Comparison of ENCODE assay signal across 13 cellular contexts in genomic region chr11:73227571-73228211, GRCh38. TPM values are rescaled to one million over a fixed set of nuclear protein-coding genes. Genes with fewer than 3 reads are reported as not detected.
DNase-seq lines count a peak whose midpoint lies in the region; ATAC-seq and TF ChIP-seq lines count a peak whose summit lies in the region.
"Had no signal": no experiment of that assay in that cellular context is flagged by ENCODE, and none has a peak within 500 bp of the region (broad histone marks: within the 10 kb centered on the region; RNA-seq: fewer than 3 reads in every experiment).

No MANE protein-coding gene starts in this region.

- CTCF ChIA-PET in SK-N-SH (lab: Yijun Ruan, JAX), result interaction anchor here (1.7 kb wide), 1 partner anchor 61 kb away, joined by 8 read pairs; no protein-coding TSS in a partner anchor
- CTCF ChIA-PET in activated CD4-positive, alpha-beta memory T cell treated with anti-CD3 and anti-CD28 coated beads for 36 hours (lab: Charles Lee), result no interaction called here

- TF ChIP-seq EP300 in SK-N-SH (IDR thresholded peaks at IDR 0.05; ENCODE audit: borderline replicate concordance in 1 of 2, low read depth in 1 of 2, low read length in 1 of 2), result no peak

- no peaks in the 10 kb centered on the region for H3K9me3 ChIP-seq in SK-N-SH
- H3K9me3 ChIP-seq in ascending aorta, result no peaks in the 10 kb centered on the region
- H3K9me3 ChIP-seq in liver (ENCODE audit: control insufficient read depth in 4 of 4, low read length in 3 of 4), result no peaks in the 10 kb centered on the region

- POLR2A ChIA-PET in SK-N-SH (lab: Yijun Ruan, JAX), result no interaction called here
- POLR2A ChIA-PET in activated CD4-positive, alpha-beta memory T cell treated with anti-CD3 and anti-CD28 coated beads for 36 hours (lab: Charles Lee), result no interaction called here

- DNase-seq in SK-N-SH (peak; percentile 22), ascending aorta (ENCODE audit: low spot score in 2 of 2) (peak; percentile 2 to 54), dedifferentiated amniotic fluid mesenchymal stem cell (ENCODE audit: extremely low spot score) (no peak)
- no peak for DNase-seq in activated CD4-positive, alpha-beta memory T cell treated with anti-CD3 and anti-CD28 coated beads for 36 hours
- DNase-seq in stimulated activated CD4-positive, alpha-beta T cell treated with anti-CD3 and anti-CD28 coated beads, Interleukin-12 subunit alpha, Interleukin-12 subunit beta, amount 100 ng/mL, for 4 hours, result no peak
- DNase-seq: ACHN; activated T-cell treated with anti-CD3 and anti-CD28 coated beads, Interleukin-2, amount 50 U/mL, for 72 hours had no signal

- no peak overlapping the region for H3K27ac ChIP-seq in SK-N-SH (ENCODE audit: low read depth in 2 of 2, low read length in 1 of 2)
- H3K27ac ChIP-seq in ascending aorta, result no peak overlapping the region
- H3K27ac ChIP-seq in liver (ENCODE audit: low read depth in 1 of 2, low read length in 2 of 2), result no peak overlapping the region
- peak overlapping the region; percentile 49 for H3K27ac ChIP-seq in urinary bladder (ENCODE audit: low read depth)

- no peak overlapping the region for H3K9ac ChIP-seq in SK-N-SH
- H3K9ac ChIP-seq in liver (ENCODE audit: low read depth in 1 of 2, low read length in 2 of 2), result no peak overlapping the region

- no peaks in the 10 kb centered on the region for H3K4me1 Mint-ChIP-seq in activated CD4-positive, alpha-beta memory T cell treated with anti-CD3 and anti-CD28 coated beads for 36 hours (ENCODE audit: low read depth)

- TF ChIP-seq RAD21 in SK-N-SH (IDR thresholded peaks at IDR 0.05; ENCODE audit: low read length) (no peak), liver (IDR thresholded peaks at IDR 0.05) (no peak)

- H4K20me1 ChIP-seq in SK-N-SH (ENCODE audit: insufficient read depth), result no peaks in the 10 kb centered on the region

- no peak overlapping the region for H3K27ac Mint-ChIP-seq in activated CD4-positive, alpha-beta memory T cell treated with anti-CD3 and anti-CD28 coated beads for 36 hours
- H3K27ac Mint-ChIP-seq: activated T-cell treated with anti-CD3 and anti-CD28 coated beads, Interleukin-2, amount 50 U/mL, for 72 hours; natural killer cell treated with Interleukin-12 subunit alpha and Interleukin-12 subunit beta and Interleukin-15 and Interleukin-18, amount 100 ng/mL, for 72 hours had no signal

- no peaks in the 10 kb centered on the region for H3F3A ChIP-seq in SK-N-SH (replicated peaks; ENCODE audit: insufficient read depth)

- no peak overlapping the region for H3K4me2 ChIP-seq in SK-N-SH

- WGBS in SK-N-SH (ENCODE audit: low lambda C conversion rate), result 85% methylated on average over 10 of the region's 12 CpGs
- 78% methylated on average over 12 of the region's 12 CpGs for WGBS in liver
- 71% methylated on average over 12 of the region's 12 CpGs for WGBS in urinary bladder

- no peaks in the 10 kb centered on the region for H3K9me3 Mint-ChIP-seq in activated CD4-positive, alpha-beta memory T cell treated with anti-CD3 and anti-CD28 coated beads for 36 hours
- H3K9me3 Mint-ChIP-seq: activated T-cell treated with anti-CD3 and anti-CD28 coated beads, Interleukin-2, amount 50 U/mL, for 72 hours; natural killer cell treated with Interleukin-12 subunit alpha and Interleukin-12 subunit beta and Interleukin-15 and Interleukin-18, amount 100 ng/mL, for 72 hours had no signal

- ATAC-seq in SK-N-SH treated with all-trans-retinoic acid at 6 μM for 48 hours, result no peak
- ATAC-seq: activated T-cell treated with anti-CD3 and anti-CD28 coated beads, Interleukin-2, amount 50 U/mL, for 72 hours; natural killer cell treated with Interleukin-12 subunit alpha and Interleukin-12 subunit beta and Interleukin-15 and Interleukin-18, amount 100 ng/mL, for 72 hours had no signal

- no peak overlapping the region for H3K4me3 Mint-ChIP-seq in activated CD4-positive, alpha-beta memory T cell treated with anti-CD3 and anti-CD28 coated beads for 36 hours
- H3K4me3 Mint-ChIP-seq: activated T-cell treated with anti-CD3 and anti-CD28 coated beads, Interleukin-2, amount 50 U/mL, for 72 hours; natural killer cell treated with Interleukin-12 subunit alpha and Interleukin-12 subunit beta and Interleukin-15 and Interleukin-18, amount 100 ng/mL, for 72 hours had no signal

- H3K36me3 ChIP-seq in SK-N-SH (replicated peaks in 1 of 2; ENCODE audit: control insufficient read depth in 1 of 2, insufficient read depth in 2 of 2, low read length in 1 of 2) (no peaks in the 10 kb centered on the region), ascending aorta (no peaks in the 10 kb centered on the region), liver (ENCODE audit: control insufficient read depth in 4 of 4, insufficient read depth in 3 of 4, low read depth in 1 of 4, low read length in 3 of 4) (no peaks in the 10 kb centered on the region), urinary bladder (ENCODE audit: insufficient read depth) (no peaks in the 10 kb centered on the region)

- no peaks in the 10 kb centered on the region for H3K4me1 ChIP-seq in SK-N-SH (ENCODE audit: control insufficient read depth in 1 of 2, insufficient read depth in 2 of 2, low read depth in 1 of 2, low read length in 1 of 2)
- H3K4me1 ChIP-seq in ascending aorta, result no peaks in the 10 kb centered on the region
- peaks cover 0 to 10% (median 7%) of the 10 kb centered on the region in 4 donors for H3K4me1 ChIP-seq in liver (ENCODE audit: control insufficient read depth in 4 of 4, insufficient read depth in 4 of 4, low read length in 3 of 4)
- no peaks in the 10 kb centered on the region for H3K4me1 ChIP-seq in urinary bladder (ENCODE audit: insufficient read depth)

- H3K36me3 Mint-ChIP-seq in activated CD4-positive, alpha-beta memory T cell treated with anti-CD3 and anti-CD28 coated beads for 36 hours, result no peaks in the 10 kb centered on the region
- H3K36me3 Mint-ChIP-seq: natural killer cell treated with Interleukin-12 subunit alpha and Interleukin-12 subunit beta and Interleukin-15 and Interleukin-18, amount 100 ng/mL, for 72 hours had no signal

- no peaks in the 10 kb centered on the region for H3K27me3 ChIP-seq in SK-N-SH (ENCODE audit: insufficient read depth)
- no peaks in the 10 kb centered on the region for H3K27me3 ChIP-seq in ascending aorta
- no peaks in the 10 kb centered on the region for H3K27me3 ChIP-seq in liver (ENCODE audit: control insufficient read depth in 4 of 4, insufficient read depth in 4 of 4, low read length in 3 of 4)

- TF ChIP-seq CTCF in SK-N-SH (IDR thresholded peaks at IDR 0.05), result no peak
- no peak for TF ChIP-seq CTCF in ascending aorta (IDR thresholded peaks at IDR 0.05)
- no peak for TF ChIP-seq CTCF in liver (IDR thresholded peaks at IDR 0.05; ENCODE audit: low read depth, low read length, missing input control)

- no peak overlapping the region for H2AFZ ChIP-seq in SK-N-SH (ENCODE audit: low read depth)

- H3K9me2 ChIP-seq in SK-N-SH, result no peaks in the 10 kb centered on the region

- intact Hi-C loops in ascending aorta (cut with DNase I), result no loop called here
- intact Hi-C loops in activated CD4-positive, alpha-beta memory T cell treated with anti-CD3 and anti-CD28 coated beads for 36 hours (cut with micrococcal nuclease), result no loop called here

- no peak overlapping the region for H3K4me3 ChIP-seq in SK-N-SH (ENCODE audit: low read depth in 2 of 2, low read length in 1 of 2)
- no peak overlapping the region for H3K4me3 ChIP-seq in ascending aorta
- no peak overlapping the region for H3K4me3 ChIP-seq in liver (ENCODE audit: low read depth in 1 of 3, low read length in 3 of 3)
- no peak overlapping the region for H3K4me3 ChIP-seq in urinary bladder (ENCODE audit: low read depth, low read length)

- no peaks in the 10 kb centered on the region for H3K79me2 ChIP-seq in SK-N-SH (ENCODE audit: insufficient read depth)

- no peaks in the 10 kb centered on the region for H3K27me3 Mint-ChIP-seq in activated CD4-positive, alpha-beta memory T cell treated with anti-CD3 and anti-CD28 coated beads for 36 hours
- H3K27me3 Mint-ChIP-seq: natural killer cell treated with Interleukin-12 subunit alpha and Interleukin-12 subunit beta and Interleukin-15 and Interleukin-18, amount 100 ng/mL, for 72 hours had no signal

TF ChIP-seq in SK-N-SH, 30 proteins besides CTCF, POLR2A, EP300 and RAD21 (continues in another document):
- no peak for TF ChIP-seq MAX (IDR thresholded peaks at IDR 0.05; ENCODE audit: low read depth)
- TF ChIP-seq FOXM1 (IDR thresholded peaks at IDR 0.05; ENCODE audit: low read depth), result no peak
- no peak for TF ChIP-seq MEF2A (IDR thresholded peaks at IDR 0.05; ENCODE audit: borderline replicate concordance, low read depth)

TF ChIP-seq in SK-N-SH treated with all-trans-retinoic acid at 6 μM for 48 hours, 23 proteins besides CTCF, POLR2A, EP300 and RAD21 (continues in another document):
- TF ChIP-seq ISL1 (CRISPR knock-in tag; IDR thresholded peaks at IDR 0.05), result no peak
- no peak for TF ChIP-seq ESRRG (CRISPR knock-in tag; IDR thresholded peaks at IDR 0.05)
- TF ChIP-seq TOX (CRISPR knock-in tag; IDR thresholded peaks at IDR 0.05; ENCODE audit: borderline replicate concordance), result no peak
- no peak for TF ChIP-seq ARNTL (CRISPR knock-in tag; IDR thresholded peaks at IDR 0.05; ENCODE audit: borderline replicate concordance, low read depth)

TF ChIP-seq in liver, 16 proteins besides CTCF, POLR2A, EP300 and RAD21 (continues in another document):
- peak; percentile 64 for TF ChIP-seq FOXA2 (IDR thresholded peaks at IDR 0.05)
- no peak for TF ChIP-seq TAF1 (conservative IDR thresholded peaks at IDR 0.05)
- no peak for TF ChIP-seq SP1 (IDR thresholded peaks at IDR 0.05)
- no peak for TF ChIP-seq HNF4G (IDR thresholded peaks at IDR 0.05)
- TF ChIP-seq NR2F2 (IDR thresholded peaks at IDR 0.05), result no peak

RNA-seq across cellular contexts. Expression of gene P2RY2, which starts 9.6 kb away (rescaled TPM):
- polyA plus RNA-seq in SK-N-SH (2012; rRNA removed), result 0.12 and 0.13 TPM in 2 replicates
- polyA plus RNA-seq in SK-N-SH (2012; cell fraction: cytosol; rRNA removed), result 0.05 and 0.07 TPM in 2 replicates
- 0.02 and 0.14 TPM in 2 replicates for polyA plus RNA-seq in SK-N-SH (2012; cell fraction: nucleus; rRNA removed)
- 18.3 TPM for total RNA-seq in ascending aorta
- 1 to 10 TPM; 2.4 to 3.7 TPM for total RNA-seq in liver
- polyA plus RNA-seq in liver, result 1 to 10 TPM; 1.8 to 2.0 TPM
- total RNA-seq in urinary bladder, result 2.3 TPM
- 1.8 TPM for polyA plus RNA-seq in urinary bladder
- not detected for total RNA-seq in activated CD4-positive, alpha-beta memory T cell treated with anti-CD3 and anti-CD28 coated beads for 36 hours
- total RNA-seq: activated T-cell treated with anti-CD3 and anti-CD28 coated beads, Interleukin-2, amount 50 U/mL, for 72 hours; NCI-H460 had no signal

RNA-seq across cellular contexts. Expression of gene P2RY6, which starts 44.4 kb away (rescaled TPM):
- polyA plus RNA-seq in SK-N-SH (2012; rRNA removed) (0.15 and 0.16 TPM in 2 replicates), liver (1 to 10 TPM in 1 of 2 donors, under 1 TPM in 1; 0.21 to 1.3 TPM), urinary bladder (2.6 TPM)
- polyA plus RNA-seq in SK-N-SH (2012; cell fraction: cytosol; rRNA removed), result 0.09 and 0.31 TPM in 2 replicates
- 0.26 and 0.27 TPM in 2 replicates for polyA plus RNA-seq in SK-N-SH (2012; cell fraction: nucleus; rRNA removed)
- total RNA-seq in ascending aorta (8.8 TPM), liver (under 1 TPM; 0.59 to 0.98 TPM), urinary bladder (0.90 TPM)
- total RNA-seq in activated CD4-positive, alpha-beta memory T cell treated with anti-CD3 and anti-CD28 coated beads for 36 hours, result not detected
- total RNA-seq: activated T-cell treated with anti-CD3 and anti-CD28 coated beads, Interleukin-2, amount 50 U/mL, for 72 hours; natural killer cell treated with Interleukin-12 subunit alpha and Interleukin-12 subunit beta and Interleukin-15 and Interleukin-18, amount 100 ng/mL, for 72 hours; NCI-H460; T-helper 2 cell treated with Interferon-gamma antibody and Interleukin-4, amounts not matched to agents 100 ng/mL and 5 ng/mL, for 36 hours had no signal

Comparison
In these comparisons a context has a peak if more than half of its experiments do, and no peak if none do; other contexts are left out.
1. DNase-seq: peak in SK-N-SH (single experiment) and ascending aorta (2 of 2); none in activated CD4-positive, alpha-beta memory T cell treated with anti-CD3 and anti-CD28 coated beads for 36 hours (single experiment), dedifferentiated amniotic fluid mesenchymal stem cell (single experiment) and stimulated activated CD4-positive, alpha-beta T cell treated with anti-CD3 and anti-CD28 coated beads, Interleukin-12 subunit alpha, Interleukin-12 subunit beta, amount 100 ng/mL, for 4 hours (single experiment).